In genomic region chr5:39534701-39535100, GRCh38 we compare ENCODE assay signal across 30 cellular contexts.
"Had no signal": no experiment of that assay in that cellular context is flagged by ENCODE, and none has a peak within 500 bp of the region (broad histone marks: within the 10 kb centered on the region; RNA-seq: fewer than 3 reads in every experiment).

No MANE protein-coding gene starts in this region.

- H3K9me3 ChIP-seq: left lung, lower lobe of right lung, neutrophil, sigmoid colon, tibial nerve, upper lobe of right lung had no signal

- H3K4me2 ChIP-seq: neural progenitor cell had no signal

- H3K9me3 Mint-ChIP-seq: immature natural killer cell; naive B cell; natural killer cell; nephron progenitor cell; neural progenitor cell; stimulated activated memory B cell treated with anti-CD40 and anti-IgM and Interleukin-4, amounts not matched to agents 10 μg/mL and 1 μg/mL and 100 μg/mL, for 72 hours; stimulated activated naive CD8-positive, alpha-beta T cell treated with anti-CD3 and anti-CD28 coated beads, Interleukin-15, amount 100 ng/mL, for 72 hours had no signal

- ATAC-seq: left colon; left lung; lower lobe of right lung; natural killer cell; right cardiac atrium; stimulated activated memory B cell treated with anti-CD40 and anti-IgM and Interleukin-4, amounts not matched to agents 10 μg/mL and 1 μg/mL and 100 μg/mL, for 72 hours; stimulated activated naive CD8-positive, alpha-beta T cell treated with anti-CD3 and anti-CD28 coated beads, Interleukin-15, amount 100 ng/mL, for 72 hours; upper lobe of right lung had no signal

- H3K4me1 Mint-ChIP-seq: immature natural killer cell; naive B cell; natural killer cell; nephron progenitor cell; neural progenitor cell; stimulated activated naive CD8-positive, alpha-beta T cell treated with anti-CD3 and anti-CD28 coated beads, Interleukin-15, amount 100 ng/mL, for 72 hours had no signal

- H3K4me3 Mint-ChIP-seq: immature natural killer cell; naive B cell; natural killer cell; nephron progenitor cell; neural progenitor cell; stimulated activated memory B cell treated with anti-CD40 and anti-IgM and Interleukin-4, amounts not matched to agents 10 μg/mL and 1 μg/mL and 100 μg/mL, for 72 hours; stimulated activated naive CD8-positive, alpha-beta T cell treated with anti-CD3 and anti-CD28 coated beads, Interleukin-15, amount 100 ng/mL, for 72 hours had no signal

- H3K4me1 ChIP-seq: left lung, lower lobe of right lung, neural progenitor cell, tibial nerve, upper lobe of right lung had no signal

- H3K27me3 ChIP-seq: left lung, neural progenitor cell, neutrophil, sigmoid colon, tibial nerve, upper lobe of right lung had no signal

- DNase-seq: hypothalamus; immature natural killer cell; kidney; left colon; left lung; lower lobe of right lung; mammary epithelial cell; mesenchymal stem cell; naive B cell; natural killer cell; nephron progenitor cell; occipital lobe; retina; right cardiac atrium; sigmoid colon; small intestine; stimulated activated CD4-positive, alpha-beta T cell treated with anti-CD3 and anti-CD28 coated beads, Interleukin-1b, Interleukin-23, amount 100 ng/mL, for 48 hours; stimulated activated CD4-positive, alpha-beta T cell treated with anti-CD3 and anti-CD28 coated beads, Interleukin-2, amount 100 ng/mL, for 48 hours; stimulated activated CD4-positive, alpha-beta T cell treated with anti-CD3 and anti-CD28 coated beads, Interleukin-4, amount 100 ng/mL, for 4 hours; stimulated activated CD8-positive, alpha-beta memory T cell treated with anti-CD3 and anti-CD28 coated beads, Interleukin-4, amount 100 ng/mL, for 48 hours; stimulated activated naive CD4-positive, alpha-beta T cell treated with Interleukin-2 at 50 U/mL for 16 hours; stimulated activated naive CD8-positive, alpha-beta T cell treated with anti-CD3 and anti-CD28 coated beads, Interleukin-15, amount 100 ng/mL, for 72 hours; substantia nigra; upper lobe of right lung had no signal

- FAIRE-seq: kidney, small intestine, urothelium cell line had no signal

- H3K27me3 Mint-ChIP-seq: progenitor cell of endocrine pancreas had no signal

- H2AFZ ChIP-seq: neural progenitor cell had no signal

- H3K36me3 Mint-ChIP-seq: naive B cell; natural killer cell; neural progenitor cell; stimulated activated memory B cell treated with anti-CD40 and anti-IgM and Interleukin-4, amounts not matched to agents 10 μg/mL and 1 μg/mL and 100 μg/mL, for 72 hours had no signal

- H3K27ac ChIP-seq: left lung, lower lobe of right lung, neural progenitor cell, neutrophil, tibial nerve, upper lobe of right lung had no signal

- H3K4me3 ChIP-seq: left lung, lower lobe of right lung, neural progenitor cell, sigmoid colon, tibial nerve, upper lobe of right lung had no signal

- H3K9ac ChIP-seq: neural progenitor cell had no signal

- H3K27ac Mint-ChIP-seq: immature natural killer cell; naive B cell; natural killer cell; nephron progenitor cell; neural progenitor cell; stimulated activated memory B cell treated with anti-CD40 and anti-IgM and Interleukin-4, amounts not matched to agents 10 μg/mL and 1 μg/mL and 100 μg/mL, for 72 hours; stimulated activated naive CD8-positive, alpha-beta T cell treated with anti-CD3 and anti-CD28 coated beads, Interleukin-15, amount 100 ng/mL, for 72 hours had no signal

- H3K36me3 ChIP-seq: left lung, lower lobe of right lung, neural progenitor cell, neutrophil, sigmoid colon, tibial nerve, upper lobe of right lung had no signal
